ENCODE assay signal across 1 cellular context in genomic region chr15:29067949-29068348, GRCh38.
TF ChIP-seq lines count a peak whose summit lies in the region.

No MANE protein-coding gene starts in this region.

TF ChIP-seq in K562, 482 proteins besides CTCF, POLR2A, EP300 and RAD21 (continued from another document):
- TF ChIP-seq MGA (IDR thresholded peaks at IDR 0.05) = peak; percentile 35; the same call in 1 of the 2 replicates
- TF ChIP-seq PPARD (CRISPR knock-in tag; IDR thresholded peaks at IDR 0.05) = no peak
- TF ChIP-seq TAF1 (IDR thresholded peaks at IDR 0.05; ENCODE audit: control insufficient read depth, extremely low read depth, insufficient read depth, low read length, severe bottlenecking) = no peak
- no peak for TF ChIP-seq BMI1 (IDR thresholded peaks at IDR 0.05; ENCODE audit: low read length)
- TF ChIP-seq TCF7L2 (IDR thresholded peaks at IDR 0.05; ENCODE audit: low read depth, low read length) = no peak
- peak; percentile 93 for TF ChIP-seq BHLHE40 (IDR thresholded peaks at IDR 0.05; ENCODE audit: low read length)
- 0 out of 2 replicates have a peak, but pooled peaks have one; percentile 13 for TF ChIP-seq SMARCA4 (IDR thresholded peaks at IDR 0.05)
- no peak for TF ChIP-seq ZNF57 (CRISPR knock-in tag; IDR thresholded peaks at IDR 0.05)
- TF ChIP-seq NCOR1 (IDR thresholded peaks at IDR 0.05) = peak; percentile 37; the same call in 1 of the 2 replicates
- TF ChIP-seq ZSCAN32 (CRISPR knock-in tag; IDR thresholded peaks at IDR 0.05) = no peak
- TF ChIP-seq, protein P1, sequence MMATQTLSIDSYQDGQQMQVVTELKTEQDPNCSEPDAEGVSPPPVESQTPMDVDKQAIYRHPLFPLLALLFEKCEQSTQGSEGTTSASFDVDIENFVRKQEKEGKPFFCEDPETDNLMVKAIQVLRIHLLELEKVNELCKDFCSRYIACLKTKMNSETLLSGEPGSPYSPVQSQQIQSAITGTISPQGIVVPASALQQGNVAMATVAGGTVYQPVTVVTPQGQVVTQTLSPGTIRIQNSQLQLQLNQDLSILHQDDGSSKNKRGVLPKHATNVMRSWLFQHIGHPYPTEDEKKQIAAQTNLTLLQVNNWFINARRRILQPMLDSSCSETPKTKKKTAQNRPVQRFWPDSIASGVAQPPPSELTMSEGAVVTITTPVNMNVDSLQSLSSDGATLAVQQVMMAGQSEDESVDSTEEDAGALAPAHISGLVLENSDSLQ (IDR thresholded peaks at IDR 0.05) = peak; percentile 10; the same call in 1 of the 2 replicates
